In the genomic region with DNA sequence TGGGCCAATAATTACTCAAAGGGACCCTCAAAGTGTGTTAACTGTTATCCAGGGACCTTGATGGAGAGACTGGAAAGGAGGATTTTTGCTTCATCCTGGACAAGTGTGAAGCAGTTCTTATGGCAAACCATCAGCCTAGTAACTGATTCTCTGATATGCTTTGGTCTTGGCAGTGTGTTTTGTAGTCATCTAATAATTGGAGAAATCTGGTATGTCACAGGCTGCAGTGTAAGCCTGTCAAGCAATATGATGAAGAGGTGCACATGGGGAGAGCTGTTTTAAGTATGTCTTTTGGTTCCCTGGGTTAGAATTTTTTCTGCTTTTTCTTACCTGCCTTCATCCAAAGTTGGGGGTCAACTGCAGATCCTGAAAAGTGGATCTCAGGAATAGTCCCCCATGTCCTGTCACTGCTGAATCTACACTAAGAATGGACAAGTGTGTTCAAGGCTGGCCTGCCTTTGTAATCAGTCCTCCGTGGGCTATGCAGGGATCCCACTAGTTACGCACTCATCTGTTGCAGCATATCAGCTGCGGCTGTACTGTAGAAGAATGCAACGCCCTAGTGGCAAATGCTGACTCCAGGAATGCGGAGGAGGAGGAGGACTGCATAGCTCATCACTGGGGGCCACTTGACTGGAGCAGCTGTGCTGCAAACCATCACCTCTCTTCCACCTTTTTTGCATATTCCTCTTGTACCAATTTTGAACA, we compare ENCODE assay signal across 8 cellular contexts. TPM values are rescaled to one million over a fixed set of nuclear protein-coding genes. Genes with fewer than 3 reads are reported as not detected.
DNase-seq lines count a peak whose midpoint lies in the region; ATAC-seq and TF ChIP-seq lines count a peak whose summit lies in the region.

No MANE protein-coding gene starts in this region.

- H3K9me3 ChIP-seq in liver (ENCODE audit: control insufficient read depth in 4 of 4, low read length in 3 of 4) (no peaks in the 10 kb centered on the region), suprapubic skin (no peaks in the 10 kb centered on the region)

- peaks cover 19 to 64% (median 62%) of the 10 kb centered on the region in 4 donors for H3K4me1 ChIP-seq in liver (ENCODE audit: control insufficient read depth in 4 of 4, insufficient read depth in 4 of 4, low read length in 3 of 4)
- peaks cover 78% of the 10 kb centered on the region for H3K4me1 ChIP-seq in suprapubic skin

- POLR2A ChIA-PET in RWPE1 (lab: Yijun Ruan, JAX; ENCODE audit: low non-redundant PET), result interaction anchor here (0.6 to 1.4 kb wide), 3 partner anchors 22 to 49 kb away, joined by 4 to 9 read pairs (median 5); no protein-coding TSS in a partner anchor

- H3K4me3 ChIP-seq in liver (ENCODE audit: low read depth in 1 of 3, low read length in 3 of 3) (peak overlapping the region in 1 of 3 donors; percentile 4), suprapubic skin (peak overlapping the region; percentile 90)

- DNase-seq in H4 (ENCODE audit: low spot score) (peak; percentile 71), RWPE1 (ENCODE audit: low spot score) (peak; percentile 95), suprapubic skin (ENCODE audit: low spot score in 2 of 2) (peak in 1 of 2 donors; percentile 80)

- TF ChIP-seq EP300 in suprapubic skin (IDR thresholded peaks at IDR 0.05), result no peak

- WGBS in liver, result 58% methylated on average over 5 of the region's 5 CpGs
- WGBS in suprapubic skin, result 20% methylated on average over 5 of the region's 5 CpGs

- TF ChIP-seq CTCF in RWPE1 (conservative IDR thresholded peaks at IDR 0.05; ENCODE audit: low read depth), result no peak
- no peak for TF ChIP-seq CTCF in liver (IDR thresholded peaks at IDR 0.05; ENCODE audit: low read depth, low read length, missing input control)
- TF ChIP-seq CTCF in suprapubic skin (IDR thresholded peaks at IDR 0.05), result no peak

- no peak for TF ChIP-seq POLR2A in suprapubic skin (IDR thresholded peaks at IDR 0.05)

- CTCF ChIA-PET in RWPE1 (lab: Yijun Ruan, JAX), result no interaction called here

- H3K36me3 ChIP-seq in liver (ENCODE audit: control insufficient read depth in 4 of 4, insufficient read depth in 3 of 4, low read depth in 1 of 4, low read length in 3 of 4) (no peaks in the 10 kb centered on the region), suprapubic skin (no peaks in the 10 kb centered on the region)

- peak overlapping the region; percentile 79 for H3K27ac ChIP-seq in RWPE1
- H3K27ac ChIP-seq in cingulate gyrus (ENCODE audit: low read depth, low read length), result peak overlapping the region; percentile 84
- H3K27ac ChIP-seq in liver (ENCODE audit: low read depth in 1 of 2, low read length in 2 of 2), result peak overlapping the region; percentile 27 to 42
- peak overlapping the region; percentile 96 for H3K27ac ChIP-seq in suprapubic skin

- no peak for TF ChIP-seq RAD21 in liver (IDR thresholded peaks at IDR 0.05)

- ATAC-seq in HG02763 (IDR thresholded peaks at IDR 0.05; ENCODE audit: unreplicated experiment), result no peak
- no peak for ATAC-seq in GM19455 (IDR thresholded peaks at IDR 0.05; ENCODE audit: unreplicated experiment)
- ATAC-seq in HG02852 (IDR thresholded peaks at IDR 0.05; ENCODE audit: unreplicated experiment), result no peak

- H3K9ac ChIP-seq in liver (ENCODE audit: low read depth in 1 of 2, low read length in 2 of 2), result no peak overlapping the region

- H3K27me3 ChIP-seq in liver (ENCODE audit: control insufficient read depth in 4 of 4, insufficient read depth in 4 of 4, low read length in 3 of 4) (no peaks in the 10 kb centered on the region), suprapubic skin (no peaks in the 10 kb centered on the region)

TF ChIP-seq in liver, 16 proteins besides CTCF, POLR2A, EP300 and RAD21:
- no peak for TF ChIP-seq FOXA2 (IDR thresholded peaks at IDR 0.05)

RNA-seq across cellular contexts. Expression of gene SPTAN1, which starts 1.9 kb away (rescaled TPM):
- 46.5 and 52.8 TPM in 2 replicates for total RNA-seq in H4 (2014; rRNA removed; shearing (Covaris generic))
- total RNA-seq in liver, result 10 to 100 TPM; 76.9 to 86.5 TPM
- 10 to 100 TPM; 31.3 to 43.8 TPM for polyA plus RNA-seq in liver
- 100 to 1,000 TPM; 251 to 476 (median 354) TPM for total RNA-seq in suprapubic skin

RNA-seq across cellular contexts. Expression of gene GLE1, which starts 49.8 kb away (rescaled TPM):
- 30.3 and 35.5 TPM in 2 replicates for total RNA-seq in H4 (2014; rRNA removed; shearing (Covaris generic))
- total RNA-seq in liver (10 to 100 TPM; 15.6 to 19.5 TPM), suprapubic skin (10 to 100 TPM; 27.5 to 39.6 (median 28.5) TPM)
- polyA plus RNA-seq in liver, result 10 to 100 TPM in 1 of 2 donors, 1 to 10 TPM in 1; 5.3 to 10.0 TPM

Comparison
In these comparisons a context has a peak if more than half of its experiments do, and no peak if none do; other contexts are left out.
1. H3K27ac ChIP-seq: peak in every context shown above with its lines; median percentile 96 in suprapubic skin; 84 in cingulate gyrus; 79 in RWPE1; 34 in liver.